Comparison of ENCODE assay signal across 8 cellular contexts in genomic region chr4:156298230-156298629, GRCh38.
DNase-seq lines count a peak whose midpoint lies in the region; ATAC-seq and TF ChIP-seq lines count a peak whose summit lies in the region.

No MANE protein-coding gene starts in this region.

- H3K27me3 ChIP-seq in left lung (no peaks in the 10 kb centered on the region), aorta (ENCODE audit: control insufficient read depth in 1 of 2, insufficient read depth in 2 of 2, low read length in 1 of 2) (no peaks in the 10 kb centered on the region)

- H3K9me3 ChIP-seq in left lung (no peaks in the 10 kb centered on the region), aorta (ENCODE audit: control insufficient read depth, low read length) (no peaks in the 10 kb centered on the region)

- H3K36me3 ChIP-seq in left lung (no peaks in the 10 kb centered on the region), aorta (ENCODE audit: control insufficient read depth in 1 of 2, insufficient read depth in 2 of 2, low read length in 1 of 2) (no peaks in the 10 kb centered on the region)

- ATAC-seq in left lung (peak; percentile 56), HG03280 (IDR thresholded peaks at IDR 0.05; ENCODE audit: unreplicated experiment) (no peak), aorta (ENCODE audit: low FRiP score) (no peak), esophagus mucosa (no peak)

- intact Hi-C loops in left lung (cut with DNase I), result no loop called here
- intact Hi-C loops in aorta (cut with DNase I), result no loop called here

- peaks cover 0 to 3% of the 10 kb centered on the region in 2 donors for H3K4me1 ChIP-seq in left lung
- H3K4me1 ChIP-seq in aorta (ENCODE audit: control insufficient read depth in 1 of 2, insufficient read depth in 2 of 2, low read length in 2 of 2), result no peaks in the 10 kb centered on the region

- TF ChIP-seq CTCF in cardiac fibroblast (IDR thresholded peaks at IDR 0.05; ENCODE audit: low read depth, low read length), result no peak
- TF ChIP-seq CTCF in left lung (IDR thresholded peaks at IDR 0.05), result no peak

- H3K27ac ChIP-seq in left lung (no peak overlapping the region), aorta (ENCODE audit: low read depth in 1 of 2, low read length in 2 of 2) (no peak overlapping the region)

- H3K4me3 ChIP-seq in cardiac fibroblast (replicated peaks in 1 of 2; ENCODE audit: low read depth in 2 of 2, low read length in 2 of 2) (no peak overlapping the region), left lung (no peak overlapping the region), aorta (ENCODE audit: low read length in 2 of 2) (no peak overlapping the region)

- DNase-seq in AG08395 (ENCODE audit: low spot score) (peak; percentile 80), NCI-H1105 treated with DMSO at 0.1 percent for 48 hours (lab: John Stamatoyannopoulos, UW) (peak; percentile 77), cardiac fibroblast (ENCODE audit: low read depth in 2 of 2) (peak; percentile 89 to 94), left lung (no peak), activated gamma-delta T cell treated with Interleukin-2 at 50 U/mL for 16 hours (no peak), aorta (no peak)

Comparison
In these comparisons a context has a peak if more than half of its experiments do, and no peak if none do; other contexts are left out.
1. DNase-seq: peak in AG08395 (single experiment), NCI-H1105 treated with DMSO at 0.1 percent for 48 hours (single experiment) and cardiac fibroblast (2 of 2); none in left lung (0 of 2), activated gamma-delta T cell treated with Interleukin-2 at 50 U/mL for 16 hours (single experiment) and aorta (0 of 2).